In genomic region chr7:6991169-6991611, GRCh38 we compare ENCODE assay signal across 8 cellular contexts.
DNase-seq lines count a peak whose midpoint lies in the region; ATAC-seq and TF ChIP-seq lines count a peak whose summit lies in the region.
"Not testable (repeated sequence)": the region's sequence is repeated elsewhere in the genome, so short reads cannot be mapped to it uniquely, and the experiment has no call there.

No MANE protein-coding gene starts in this region.

- not testable (repeated sequence) for H3K27me3 ChIP-seq in HCT116 (ENCODE audit: insufficient read depth, low read length); mesenchymal stem cell (ENCODE audit: control insufficient read depth in 1 of 2, insufficient read depth in 1 of 2, low read length in 2 of 2)

- 64% methylated on average over 13 of the region's 13 CpGs for WGBS in mesenchymal stem cell

- RAD21 ChIA-PET in HCT116 (lab: Charles Lee; ENCODE audit: low non-redundant PET in 1 of 2, low total read pairs in 2 of 2, uncharacterized antibody in 2 of 2, unreplicated experiment in 2 of 2) = interaction anchor here in 1 of 2 experiments (0.6 kb wide), 1 partner anchor 331 kb away, joined by 3 read pairs; no protein-coding TSS in a partner anchor

- not testable (repeated sequence) for H3K36me3 ChIP-seq in HCT116 (ENCODE audit: control insufficient read depth in 1 of 2, insufficient read depth in 2 of 2, low read length in 2 of 2); mesenchymal stem cell (ENCODE audit: control insufficient read depth in 1 of 2, insufficient read depth in 2 of 2, low read depth in 1 of 2, low read length in 2 of 2)

- H3K4me1 Mint-ChIP-seq in effector memory CD8-positive, alpha-beta T cell (ENCODE audit: low read depth in 2 of 2) = peaks cover 10 to 12% of the 10 kb centered on the region in 2 donors

- H3K27ac Mint-ChIP-seq in effector memory CD8-positive, alpha-beta T cell = peak overlapping the region; percentile 89

- H4K20me1 ChIP-seq in HCT116 (ENCODE audit: insufficient read depth) = not testable (repeated sequence)

- TF ChIP-seq POLR2A in HCT116 (IDR thresholded peaks at IDR 0.05; ENCODE audit: borderline replicate concordance, extremely low read depth, insufficient read depth, insufficient read length) = not testable (repeated sequence)

- peak overlapping the region; percentile 48 for H3K4me2 ChIP-seq in HCT116 (ENCODE audit: low read length)
- H3K4me2 ChIP-seq in mesenchymal stem cell (ENCODE audit: low read length, poor library complexity, severe bottlenecking) = not testable (repeated sequence)

- not testable (repeated sequence) for H2BK5ac ChIP-seq in mesenchymal stem cell (ENCODE audit: low read depth, low read length, poor library complexity, severe bottlenecking)

- not testable (repeated sequence) for H3K27ac ChIP-seq in HCT116 (ENCODE audit: low read depth, low read length); mesenchymal stem cell (ENCODE audit: low read length, poor library complexity, severe bottlenecking)

- H3K14ac ChIP-seq in mesenchymal stem cell (ENCODE audit: low read length in 2 of 2) = not testable (repeated sequence)

- not testable (repeated sequence) for H3K79me2 ChIP-seq in HCT116 (ENCODE audit: insufficient read depth, low read length)

- BruUV-seq in HCT116 (replicated peaks; lab: Mats Ljungman, UMichigan) = not testable (repeated sequence)

- H3K9ac ChIP-seq in HCT116 (ENCODE audit: low read length) = not testable (repeated sequence)
- peak overlapping the region; percentile 58 for H3K9ac ChIP-seq in mesenchymal stem cell (ENCODE audit: low read length)

- H2BK12ac ChIP-seq in mesenchymal stem cell (ENCODE audit: low read length in 2 of 2) = not testable (repeated sequence)

- H3K4me1 ChIP-seq in HCT116 (ENCODE audit: control insufficient read depth in 1 of 2, insufficient read depth in 2 of 2, low read length in 2 of 2) = peaks cover 3 to 15% of the 10 kb centered on the region in 2 experiments; a peak in 3 of 4 replicates
- H3K4me1 ChIP-seq in mesenchymal stem cell (ENCODE audit: control insufficient read depth, insufficient read depth, low read depth, low read length) = not testable (repeated sequence)

- POLR2A ChIA-PET in HCT116 (lab: Charles Lee) = not testable (repeated sequence)

- peak overlapping the region; percentile 48 for H2AFZ ChIP-seq in HCT116 (ENCODE audit: low read depth, low read length, poor library complexity, severe bottlenecking)
- not testable (repeated sequence) for H2AFZ ChIP-seq in mesenchymal stem cell (ENCODE audit: low read depth, low read length)

- not testable (repeated sequence) for H3K36me3 Mint-ChIP-seq in effector memory CD8-positive, alpha-beta T cell (ENCODE audit: insufficient read depth)

- TF ChIP-seq RAD21 in HCT116 (IDR thresholded peaks at IDR 0.05; ENCODE audit: low read depth) = not testable (repeated sequence)

- not testable (repeated sequence) for H3K4me3 ChIP-seq in HCT116 (replicated peaks in 1 of 2; ENCODE audit: low read depth in 1 of 2, low read length in 2 of 2)
- H3K4me3 ChIP-seq in mesenchymal stem cell (ENCODE audit: insufficient read depth in 1 of 2, low read depth in 1 of 2, low read length in 2 of 2) = peak overlapping the region in 1 of 2 experiments; percentile 41

- H2BK15ac ChIP-seq in mesenchymal stem cell (ENCODE audit: low read depth, poor library complexity, severe bottlenecking) = not testable (repeated sequence)

- DNase-seq in HCT116 (ENCODE audit: low read depth, low spot score) (peak; percentile 36), NCI-H69 (lab: John Stamatoyannopoulos, UW) (peak; percentile 67), ureter (ENCODE audit: low spot score) (peak; percentile 46)
- DNase-seq in activated CD4-positive, alpha-beta T cell treated with anti-CD3 and anti-CD28 coated beads for 48 hours = peak; percentile 58
- peak; percentile 10 for DNase-seq in activated T-helper 9 cell treated with anti-CD3 and anti-CD28 coated beads, Interleukin-2, amount 50 U/mL, for 16 hours (ENCODE audit: low read depth)
- DNase-seq in effector memory CD8-positive, alpha-beta T cell = peak; percentile 29 to 37 (median 34)
- DNase-seq in mesenchymal stem cell = not testable (repeated sequence)
- DNase-seq in stimulated activated CD4-positive, alpha-beta T cell treated with anti-CD3 and anti-CD28 coated beads, Interleukin-1b, Interleukin-23, amount 100 ng/mL, for 24 hours (ENCODE audit: low read depth in 4 of 4, low spot score in 1 of 4) = peak in 3 of 4 experiments; percentile 2 to 26 (median 5)

- H3K4me3 Mint-ChIP-seq in effector memory CD8-positive, alpha-beta T cell = peak overlapping the region; percentile 60 to 61

- not testable (repeated sequence) for H3K18ac ChIP-seq in mesenchymal stem cell (ENCODE audit: low read depth in 1 of 2, low read length in 2 of 2)

- H3K9me2 ChIP-seq in HCT116 (ENCODE audit: insufficient read depth) = not testable (repeated sequence)

- H2AK5ac ChIP-seq in mesenchymal stem cell (ENCODE audit: low read length, severe bottlenecking) = not testable (repeated sequence)

- H3K9me3 ChIP-seq in HCT116 (ENCODE audit: control insufficient read depth in 1 of 2, insufficient read depth in 1 of 2, low read depth in 1 of 2, low read length in 2 of 2); mesenchymal stem cell (ENCODE audit: control insufficient read depth, low read length): not testable (repeated sequence)

- ATAC-seq in HCT116 = not testable (repeated sequence)
- peak; percentile 37 for ATAC-seq in effector memory CD8-positive, alpha-beta T cell (replicated peaks)

- not testable (repeated sequence) for H4K91ac ChIP-seq in mesenchymal stem cell (ENCODE audit: low read length)

- CTCF ChIA-PET in HCT116 (lab: Charles Lee) = not testable (repeated sequence)

- not testable (repeated sequence) for H3K23ac ChIP-seq in mesenchymal stem cell (ENCODE audit: low read length in 2 of 2)

- not testable (repeated sequence) for TF ChIP-seq CTCF in HCT116 (IDR thresholded peaks at IDR 0.05 in 2 of 3, conservative IDR thresholded peaks at IDR 0.05 in 1 of 3; ENCODE audit: borderline replicate concordance in 1 of 3, insufficient read depth in 1 of 3, low read depth in 2 of 3, low read length in 2 of 3)

- intact Hi-C loops in HCT116 (cut with micrococcal nuclease) = not testable (repeated sequence)

- H3K9me3 Mint-ChIP-seq in effector memory CD8-positive, alpha-beta T cell = not testable (repeated sequence)

- not testable (repeated sequence) for H4K8ac ChIP-seq in mesenchymal stem cell (ENCODE audit: low read length)

- H3K27me3 Mint-ChIP-seq in effector memory CD8-positive, alpha-beta T cell = not testable (repeated sequence)

- not testable (repeated sequence) for H3K79me1 ChIP-seq in mesenchymal stem cell (replicated peaks; ENCODE audit: low read length, poor library complexity, severe bottlenecking)

- not testable (repeated sequence) for H3K4ac ChIP-seq in mesenchymal stem cell (ENCODE audit: low read depth in 1 of 2, low read length in 2 of 2)

- not testable (repeated sequence) for H2BK120ac ChIP-seq in mesenchymal stem cell (ENCODE audit: low read depth, low read length)
